1 cellular context compared by ENCODE assay signal in the genomic region with DNA sequence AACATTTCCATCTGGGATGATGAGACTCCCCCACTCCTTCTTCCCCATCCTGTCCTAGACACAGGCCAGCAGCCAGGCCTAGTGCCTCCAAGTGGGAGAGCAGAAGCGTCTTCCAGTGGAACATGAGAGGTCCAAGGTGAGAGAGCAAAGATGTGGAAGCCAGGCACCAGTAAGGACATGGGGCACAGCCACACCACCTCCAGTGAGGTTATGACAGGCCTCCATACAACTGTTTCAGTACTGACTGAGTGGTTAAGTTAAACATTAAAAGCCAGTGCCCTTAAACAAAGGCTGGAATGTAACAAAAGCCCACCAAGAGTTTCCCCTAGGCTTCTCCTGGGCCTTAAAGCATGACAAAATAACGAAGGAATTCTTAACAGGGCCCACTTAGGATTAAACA.
TF ChIP-seq lines count a peak whose summit lies in the region.

No MANE protein-coding gene starts in this region.

TF ChIP-seq in A549, 52 proteins besides CTCF, POLR2A, EP300 and RAD21 (continued from another document):
- TF ChIP-seq KDM1A (IDR thresholded peaks at IDR 0.05; ENCODE audit: low read depth) (no peak), CBX2 (IDR thresholded peaks at IDR 0.05; ENCODE audit: borderline replicate concordance, low read depth) (no peak), BHLHE40 (IDR thresholded peaks at IDR 0.05; ENCODE audit: low read depth, low read length) (no peak), ZNF302 (CRISPR knock-in tag; IDR thresholded peaks at IDR 0.05) (no peak), CEBPB (IDR thresholded peaks at IDR 0.05) (no peak)
